ENCODE assay signal across 1 cellular context in the genomic region with DNA sequence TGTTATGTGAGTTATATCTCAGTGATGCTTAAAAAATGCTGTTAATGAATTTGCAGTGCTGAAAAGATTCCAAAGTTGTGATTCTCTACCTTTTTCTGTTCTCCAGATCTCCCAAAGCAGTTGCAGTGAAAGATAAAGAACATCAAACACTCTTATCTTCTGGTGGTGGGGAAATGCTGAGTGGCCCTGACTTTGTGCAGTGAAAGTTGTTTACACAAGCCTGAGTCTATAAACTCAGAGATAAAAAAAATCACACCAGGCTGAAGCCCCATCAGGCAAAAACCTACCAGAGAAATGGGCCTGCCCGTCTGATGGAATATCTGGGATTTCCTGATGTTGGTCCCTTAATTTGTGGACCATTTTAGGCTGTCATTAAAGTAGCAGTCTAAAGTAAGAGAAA.
TF ChIP-seq lines count a peak whose summit lies in the region.

No MANE protein-coding gene starts in this region.

TF ChIP-seq in K562, 482 proteins besides CTCF, POLR2A, EP300 and RAD21 (continued from another document and continues in another):
- TF ChIP-seq, protein P1, sequence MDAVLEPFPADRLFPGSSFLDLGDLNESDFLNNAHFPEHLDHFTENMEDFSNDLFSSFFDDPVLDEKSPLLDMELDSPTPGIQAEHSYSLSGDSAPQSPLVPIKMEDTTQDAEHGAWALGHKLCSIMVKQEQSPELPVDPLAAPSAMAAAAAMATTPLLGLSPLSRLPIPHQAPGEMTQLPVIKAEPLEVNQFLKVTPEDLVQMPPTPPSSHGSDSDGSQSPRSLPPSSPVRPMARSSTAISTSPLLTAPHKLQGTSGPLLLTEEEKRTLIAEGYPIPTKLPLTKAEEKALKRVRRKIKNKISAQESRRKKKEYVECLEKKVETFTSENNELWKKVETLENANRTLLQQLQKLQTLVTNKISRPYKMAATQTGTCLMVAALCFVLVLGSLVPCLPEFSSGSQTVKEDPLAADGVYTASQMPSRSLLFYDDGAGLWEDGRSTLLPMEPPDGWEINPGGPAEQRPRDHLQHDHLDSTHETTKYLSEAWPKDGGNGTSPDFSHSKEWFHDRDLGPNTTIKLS (IDR thresholded peaks at IDR 0.05; ENCODE audit: borderline replicate concordance, low read depth) = no peak
- TF ChIP-seq BDP1 (IDR thresholded peaks at IDR 0.05; ENCODE audit: insufficient read depth, insufficient read length) (no peak), MCM5 (IDR thresholded peaks at IDR 0.05; ENCODE audit: low read depth) (no peak), ZNF644 (tag; IDR thresholded peaks at IDR 0.05; ENCODE audit: low read depth) (no peak), FIP1L1 (IDR thresholded peaks at IDR 0.05; ENCODE audit: low read depth, low read length, poor library complexity, severe bottlenecking) (no peak), ZNF143 (CRISPR knock-in tag; IDR thresholded peaks at IDR 0.05) (no peak), TARDBP (IDR thresholded peaks at IDR 0.05) (no peak), EWSR1 (IDR thresholded peaks at IDR 0.05; ENCODE audit: borderline replicate concordance, low read depth, partially characterized antibody) (no peak), ZNF655 (CRISPR knock-in tag; IDR thresholded peaks at IDR 0.05) (no peak), MTA3 (IDR thresholded peaks at IDR 0.05; ENCODE audit: borderline replicate concordance) (no peak), POLR2G (IDR thresholded peaks at IDR 0.05; ENCODE audit: low read depth, low read length) (no peak), BRF2 (IDR thresholded peaks at IDR 0.05; ENCODE audit: borderline replicate concordance, insufficient read depth, insufficient read length) (no peak), THRAP3 (IDR thresholded peaks at IDR 0.05; ENCODE audit: borderline replicate concordance) (no peak), ZBTB9 (CRISPR knock-in tag; IDR thresholded peaks at IDR 0.05) (no peak), ZNF121 (CRISPR knock-in tag; conservative IDR thresholded peaks at IDR 0.05) (no peak), C11orf30 (IDR thresholded peaks at IDR 0.05; ENCODE audit: low read depth) (peak; percentile 71), ZNF212 (CRISPR knock-in tag; IDR thresholded peaks at IDR 0.05) (no peak), JUND (IDR thresholded peaks at IDR 0.05; ENCODE audit: borderline replicate concordance, low read depth, low read length) (peak; percentile 69; the same call in 1 of the 2 replicates), JUND (tag; IDR thresholded peaks at IDR 0.05; ENCODE audit: borderline replicate concordance, low read depth, low read length) (peak; percentile 31; the same call in 1 of the 3 replicates), CBX1 (IDR thresholded peaks at IDR 0.05; ENCODE audit: low read depth) (no peak), CAMTA2 (CRISPR knock-in tag; conservative IDR thresholded peaks at IDR 0.05) (no peak), POLR2H (tag; IDR thresholded peaks at IDR 0.05; ENCODE audit: low read depth) (no peak), FOXA3 (CRISPR knock-in tag; conservative IDR thresholded peaks at IDR 0.05 in 1 of 2, IDR thresholded peaks at IDR 0.05 in 1 of 2) (peak; percentile 88 to 98), ZNF444 (CRISPR knock-in tag; IDR thresholded peaks at IDR 0.05) (no peak), TCF15 (CRISPR knock-in tag; IDR thresholded peaks at IDR 0.05) (no peak), KLF16 (IDR thresholded peaks at IDR 0.05) (peak; percentile 47; the same call in 1 of the 2 replicates), IFI16 (CRISPR knock-in tag; IDR thresholded peaks at IDR 0.05) (no peak), TBP (optimal IDR thresholded peaks at IDR 0.05; ENCODE audit: low read depth, low read length) (no peak), CBFA2T3 (IDR thresholded peaks at IDR 0.05) (peak; percentile 87), KHSRP (IDR thresholded peaks at IDR 0.05) (no peak), SMAD2 (IDR thresholded peaks at IDR 0.05; ENCODE audit: low read depth, low read length) (no peak), POLR3G (IDR thresholded peaks at IDR 0.05; ENCODE audit: extremely low read depth, insufficient read length, insufficient replicate concordance) (no peak), SMAD1 (IDR thresholded peaks at IDR 0.05; ENCODE audit: low read depth, low read length, partially characterized antibody) (no peak), TFAM (CRISPR knock-in tag; conservative IDR thresholded peaks at IDR 0.05) (no peak), MCM2 (IDR thresholded peaks at IDR 0.05; ENCODE audit: low read depth) (no peak), ETV1 (tag; conservative IDR thresholded peaks at IDR 0.05; ENCODE audit: low read depth) (no peak), ARID1B (IDR thresholded peaks at IDR 0.05) (peak; percentile 89), FOXA1 (IDR thresholded peaks at IDR 0.05; ENCODE audit: borderline replicate concordance) (peak; percentile 87)
- TF ChIP-seq, protein P2, sequence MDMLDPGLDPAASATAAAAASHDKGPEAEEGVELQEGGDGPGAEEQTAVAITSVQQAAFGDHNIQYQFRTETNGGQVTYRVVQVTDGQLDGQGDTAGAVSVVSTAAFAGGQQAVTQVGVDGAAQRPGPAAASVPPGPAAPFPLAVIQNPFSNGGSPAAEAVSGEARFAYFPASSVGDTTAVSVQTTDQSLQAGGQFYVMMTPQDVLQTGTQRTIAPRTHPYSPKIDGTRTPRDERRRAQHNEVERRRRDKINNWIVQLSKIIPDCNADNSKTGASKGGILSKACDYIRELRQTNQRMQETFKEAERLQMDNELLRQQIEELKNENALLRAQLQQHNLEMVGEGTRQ (CRISPR knock-in tag; IDR thresholded peaks at IDR 0.05) = no peak
- TF ChIP-seq, protein P3, sequence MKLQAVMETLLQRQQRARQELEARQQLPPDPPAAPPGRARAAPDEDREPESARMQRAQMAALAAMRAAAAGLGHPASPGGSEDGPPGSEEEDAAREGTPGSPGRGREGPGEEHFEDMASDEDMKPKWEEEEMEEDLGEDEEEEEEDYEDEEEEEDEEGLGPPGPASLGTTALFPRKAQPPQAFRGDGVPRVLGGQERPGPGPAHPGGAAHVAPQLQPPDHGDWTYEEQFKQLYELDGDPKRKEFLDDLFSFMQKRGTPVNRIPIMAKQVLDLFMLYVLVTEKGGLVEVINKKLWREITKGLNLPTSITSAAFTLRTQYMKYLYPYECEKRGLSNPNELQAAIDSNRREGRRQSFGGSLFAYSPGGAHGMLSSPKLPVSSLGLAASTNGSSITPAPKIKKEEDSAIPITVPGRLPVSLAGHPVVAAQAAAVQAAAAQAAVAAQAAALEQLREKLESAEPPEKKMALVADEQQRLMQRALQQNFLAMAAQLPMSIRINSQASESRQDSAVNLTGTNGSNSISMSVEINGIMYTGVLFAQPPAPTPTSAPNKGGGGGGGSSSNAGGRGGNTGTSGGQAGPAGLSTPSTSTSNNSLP (IDR thresholded peaks at IDR 0.05; ENCODE audit: borderline replicate concordance, low read depth, low read length) = peak; percentile 46; the same call in 1 of the 2 replicates
- TF ChIP-seq, protein P4, sequence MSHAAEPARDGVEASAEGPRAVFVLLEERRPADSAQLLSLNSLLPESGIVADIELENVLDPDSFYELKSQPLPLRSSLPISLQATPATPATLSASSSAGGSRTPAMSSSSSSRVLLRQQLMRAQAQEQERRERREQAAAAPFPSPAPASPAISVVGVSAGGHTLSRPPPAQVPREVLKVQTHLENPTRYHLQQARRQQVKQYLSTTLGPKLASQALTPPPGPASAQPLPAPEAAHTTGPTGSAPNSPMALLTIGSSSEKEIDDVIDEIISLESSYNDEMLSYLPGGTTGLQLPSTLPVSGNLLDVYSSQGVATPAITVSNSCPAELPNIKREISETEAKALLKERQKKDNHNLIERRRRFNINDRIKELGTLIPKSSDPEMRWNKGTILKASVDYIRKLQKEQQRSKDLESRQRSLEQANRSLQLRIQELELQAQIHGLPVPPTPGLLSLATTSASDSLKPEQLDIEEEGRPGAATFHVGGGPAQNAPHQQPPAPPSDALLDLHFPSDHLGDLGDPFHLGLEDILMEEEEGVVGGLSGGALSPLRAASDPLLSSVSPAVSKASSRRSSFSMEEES (CRISPR knock-in tag; IDR thresholded peaks at IDR 0.05) = no peak
